21 cellular contexts compared by ENCODE assay signal in the genomic region with DNA sequence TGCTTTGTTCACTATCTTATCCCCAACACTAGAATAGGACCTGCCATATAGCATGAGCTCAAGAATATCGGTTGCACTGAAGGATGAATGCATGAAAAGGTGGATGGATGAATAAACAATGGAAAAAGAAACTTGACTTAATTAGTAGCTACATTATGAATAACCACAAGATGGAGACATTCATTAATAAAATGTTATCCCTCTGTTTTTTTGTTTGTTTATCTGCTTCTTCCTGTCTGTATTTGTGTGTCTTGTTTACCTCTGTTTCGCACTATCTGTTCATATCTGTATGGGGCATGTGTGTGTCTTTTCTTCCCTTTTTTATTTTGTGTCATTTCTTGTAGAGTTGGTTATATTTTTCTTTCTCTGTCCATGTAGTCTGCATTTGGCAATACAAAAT. TPM values are rescaled to one million over a fixed set of nuclear protein-coding genes. Genes with fewer than 3 reads are reported as not detected.
DNase-seq lines count a peak whose midpoint lies in the region; ATAC-seq and TF ChIP-seq lines count a peak whose summit lies in the region.
"Had no signal": no experiment of that assay in that cellular context is flagged by ENCODE, and none has a peak within 500 bp of the region (broad histone marks: within the 10 kb centered on the region; RNA-seq: fewer than 3 reads in every experiment).

No MANE protein-coding gene starts in this region.

- DNase-seq in AML-193 (lab: John Stamatoyannopoulos, UW) (peak; percentile 4 to 29), ELR (ENCODE audit: low read depth) (peak; percentile 5), left lobe of liver (ENCODE audit: low spot score) (no peak), retina (no peak), NCI-H526 treated with DMSO at 0.1 percent for 48 hours (lab: John Stamatoyannopoulos, UW) (no peak)
- DNase-seq in activated CD4-positive, alpha-beta memory T cell treated with anti-CD3 and anti-CD28 coated beads for 36 hours = no peak
- DNase-seq: effector memory CD8-positive, alpha-beta T cell; NCI-H1092 treated with DMSO at 0.1 percent for 48 hours; NCI-H2081; NCI-H524; sigmoid colon had no signal

- H3K79me2 ChIP-seq in OCI-LY3 (ENCODE audit: low read length) = no peaks in the 10 kb centered on the region

- H3K4me1 Mint-ChIP-seq in activated CD4-positive, alpha-beta memory T cell treated with anti-CD3 and anti-CD28 coated beads for 36 hours (ENCODE audit: low read depth) = no peaks in the 10 kb centered on the region

- H3K9me3 Mint-ChIP-seq in activated CD4-positive, alpha-beta memory T cell treated with anti-CD3 and anti-CD28 coated beads for 36 hours = no peaks in the 10 kb centered on the region
- H3K9me3 Mint-ChIP-seq: effector memory CD8-positive, alpha-beta T cell; stimulated activated naive CD8-positive, alpha-beta T cell treated with anti-CD3 and anti-CD28 coated beads, Interleukin-15, Interleukin-2, amounts not matched to agents 100 ng/mL and 50 ng/mL, for 24 hours had no signal

- peaks cover 58% of the 10 kb centered on the region for H3K27me3 ChIP-seq in OCI-LY3 (ENCODE audit: low read depth, low read length)
- H3K27me3 ChIP-seq: sigmoid colon had no signal

- H4K20me1 ChIP-seq in OCI-LY3 (ENCODE audit: insufficient read depth, low read length) = no peaks in the 10 kb centered on the region

- no peak overlapping the region for H3K27ac Mint-ChIP-seq in activated CD4-positive, alpha-beta memory T cell treated with anti-CD3 and anti-CD28 coated beads for 36 hours
- H3K27ac Mint-ChIP-seq: effector memory CD8-positive, alpha-beta T cell; stimulated activated naive CD8-positive, alpha-beta T cell treated with anti-CD3 and anti-CD28 coated beads, Interleukin-15, Interleukin-2, amounts not matched to agents 100 ng/mL and 50 ng/mL, for 24 hours; type B pancreatic cell had no signal

- intact Hi-C loops in activated CD4-positive, alpha-beta memory T cell treated with anti-CD3 and anti-CD28 coated beads for 36 hours (cut with micrococcal nuclease) = no loop called here

- H3K27me3 Mint-ChIP-seq in activated CD4-positive, alpha-beta memory T cell treated with anti-CD3 and anti-CD28 coated beads for 36 hours = peaks cover 15% of the 10 kb centered on the region
- H3K27me3 Mint-ChIP-seq: type B pancreatic cell had no signal

- no peak overlapping the region for H2AFZ ChIP-seq in OCI-LY3 (ENCODE audit: low read depth, low read length)

- H3K36me3 Mint-ChIP-seq in activated CD4-positive, alpha-beta memory T cell treated with anti-CD3 and anti-CD28 coated beads for 36 hours = no peaks in the 10 kb centered on the region
- H3K36me3 Mint-ChIP-seq: type B pancreatic cell had no signal

- H3K36me3 ChIP-seq in OCI-LY3 (replicated peaks; ENCODE audit: low read depth, low read length) = no peaks in the 10 kb centered on the region
- H3K36me3 ChIP-seq: sigmoid colon had no signal

- CTCF ChIA-PET in activated CD4-positive, alpha-beta memory T cell treated with anti-CD3 and anti-CD28 coated beads for 36 hours (lab: Charles Lee) = no interaction called here

- H3K9me3 ChIP-seq in OCI-LY3 (ENCODE audit: insufficient read depth, low read length) = no peaks in the 10 kb centered on the region
- H3K9me3 ChIP-seq: sigmoid colon had no signal

- no peak overlapping the region for H3K27ac ChIP-seq in OCI-LY3 (ENCODE audit: low read length)
- H3K27ac ChIP-seq: sigmoid colon, VCaP had no signal

- H3K4me1 ChIP-seq in OCI-LY3 (ENCODE audit: low read length) = no peaks in the 10 kb centered on the region
- H3K4me1 ChIP-seq: sigmoid colon had no signal

- ATAC-seq in left lobe of liver = peak; percentile 35
- no peak for ATAC-seq in HG03039 (IDR thresholded peaks at IDR 0.05; ENCODE audit: unreplicated experiment)
- ATAC-seq: effector memory CD8-positive, alpha-beta T cell had no signal

- no peak overlapping the region for H3K4me3 Mint-ChIP-seq in activated CD4-positive, alpha-beta memory T cell treated with anti-CD3 and anti-CD28 coated beads for 36 hours
- H3K4me3 Mint-ChIP-seq: effector memory CD8-positive, alpha-beta T cell; stimulated activated naive CD8-positive, alpha-beta T cell treated with anti-CD3 and anti-CD28 coated beads, Interleukin-15, Interleukin-2, amounts not matched to agents 100 ng/mL and 50 ng/mL, for 24 hours; type B pancreatic cell had no signal

- POLR2A ChIA-PET in activated CD4-positive, alpha-beta memory T cell treated with anti-CD3 and anti-CD28 coated beads for 36 hours (lab: Charles Lee) = no interaction called here

- TF ChIP-seq CTCF in OCI-LY3 (IDR thresholded peaks at IDR 0.05; ENCODE audit: low read depth, low read length) = peak; percentile 50

- no peak overlapping the region for H3K4me3 ChIP-seq in OCI-LY3 (ENCODE audit: low read length)
- H3K4me3 ChIP-seq: sigmoid colon had no signal

- no peak overlapping the region for H3K4me2 ChIP-seq in OCI-LY3 (ENCODE audit: low read length)

- no peak overlapping the region for H3K9ac ChIP-seq in OCI-LY3 (ENCODE audit: low read length)

RNA-seq across cellular contexts. Expression of gene OR14I1, which starts 1.1 kb away (rescaled TPM):
- not detected for total RNA-seq in left lobe of liver
- not detected for total RNA-seq in activated CD4-positive, alpha-beta memory T cell treated with anti-CD3 and anti-CD28 coated beads for 36 hours
- total RNA-seq: chondrocyte, fibroblast of lung, lower leg skin, osteocyte, RPMI7951, sigmoid colon had no signal

RNA-seq across cellular contexts. Expression of gene OR2T27, which starts 48.3 kb away (rescaled TPM):
- total RNA-seq in left lobe of liver = not detected
- not detected for total RNA-seq in activated CD4-positive, alpha-beta memory T cell treated with anti-CD3 and anti-CD28 coated beads for 36 hours
- total RNA-seq: chondrocyte, fibroblast of lung, lower leg skin, osteocyte, RPMI7951, sigmoid colon had no signal

RNA-seq across cellular contexts. Expression of gene LYPD8, which starts 51.9 kb away (rescaled TPM):
- not detected for total RNA-seq in left lobe of liver
- total RNA-seq in activated CD4-positive, alpha-beta memory T cell treated with anti-CD3 and anti-CD28 coated beads for 36 hours = not detected
- total RNA-seq: chondrocyte, lower leg skin, osteocyte had no signal

RNA-seq across cellular contexts. Expression of gene OR2T35, which starts 58.6 kb away (rescaled TPM):
- not detected for total RNA-seq in left lobe of liver
- total RNA-seq in activated CD4-positive, alpha-beta memory T cell treated with anti-CD3 and anti-CD28 coated beads for 36 hours = not detected
- total RNA-seq: chondrocyte, fibroblast of lung, osteocyte, RPMI7951, sigmoid colon had no signal

Comparison
In these comparisons a context has a peak if more than half of its experiments do, and no peak if none do; other contexts are left out.
1. DNase-seq: peak in AML-193 (2 of 2) and ELR (single experiment); none in left lobe of liver (single experiment), retina (single experiment), activated CD4-positive, alpha-beta memory T cell treated with anti-CD3 and anti-CD28 coated beads for 36 hours (single experiment) and NCI-H526 treated with DMSO at 0.1 percent for 48 hours (single experiment).